Comparison of ENCODE assay signal across 9 cellular contexts in genomic region chr13:33349314-33349995, GRCh38.
DNase-seq lines count a peak whose midpoint lies in the region; TF ChIP-seq lines count a peak whose summit lies in the region.
"Had no signal": no experiment of that assay in that cellular context is flagged by ENCODE, and none has a peak within 500 bp of the region (broad histone marks: within the 10 kb centered on the region; RNA-seq: fewer than 3 reads in every experiment).

No MANE protein-coding gene starts in this region.

- DNase-seq in LHCN-M2 (ENCODE audit: low read depth) (peak; percentile 55), mesendoderm (peak; percentile 43), tibial artery (peak; percentile 35 to 74), cortex of kidney (lab: John Stamatoyannopoulos, UW) (no peak), OCI-M2 (lab: John Stamatoyannopoulos, UW; ENCODE audit: unreplicated experiment) (no peak), cerebellar nuclear complex (lab: John Stamatoyannopoulos, UW) (no peak), HuH-7 (ENCODE audit: low spot score) (no peak)
- DNase-seq: NCI-H2029 treated with DMSO at 0.1 percent for 48 hours had no signal

- no peak overlapping the region for H2BK120ac ChIP-seq in mesendoderm (ENCODE audit: low read depth, low read length)

- no CpG with 5 or more reads among the region's 20 CpGs for WGBS in mesendoderm (ENCODE audit: extremely low coverage, insufficient coverage, low lambda C conversion rate)

- peaks cover 15% of the 10 kb centered on the region for H3K4me1 ChIP-seq in endocrine pancreas (ENCODE audit: control insufficient read depth, insufficient read depth, low read length)
- H3K4me1 ChIP-seq in mesendoderm (ENCODE audit: control insufficient read depth, low read depth, low read length) = peaks cover 2% of the 10 kb centered on the region
- peaks cover 0 to 37% (median 18%) of the 10 kb centered on the region in 4 donors for H3K4me1 ChIP-seq in tibial artery

- no peaks in the 10 kb centered on the region for H3K27me3 ChIP-seq in endocrine pancreas (ENCODE audit: control insufficient read depth, insufficient read depth, low read length)
- H3K27me3 ChIP-seq in mesendoderm (ENCODE audit: insufficient read depth, low read length, poor library complexity) = no peaks in the 10 kb centered on the region
- no peaks in the 10 kb centered on the region for H3K27me3 ChIP-seq in tibial artery

- H3K27ac ChIP-seq in mesendoderm (ENCODE audit: low read depth, low read length) (no peak overlapping the region), tibial artery (peak overlapping the region; percentile 91 to 96)

- H3K9me3 ChIP-seq in endocrine pancreas (ENCODE audit: control insufficient read depth, low read length) = no peaks in the 10 kb centered on the region
- H3K9me3 ChIP-seq in tibial artery = no peaks in the 10 kb centered on the region

- peak overlapping the region; percentile 60 for H3K4me2 ChIP-seq in mesendoderm (ENCODE audit: low read length)

- no peak for TF ChIP-seq CTCF in tibial artery (IDR thresholded peaks at IDR 0.05)

- peak overlapping the region; percentile 31 for H3K4me3 ChIP-seq in endocrine pancreas (ENCODE audit: control insufficient read depth, insufficient read depth, low read length)
- H3K4me3 ChIP-seq in mesendoderm (ENCODE audit: low read length) = no peak overlapping the region
- peak overlapping the region; percentile 82 to 93 for H3K4me3 ChIP-seq in tibial artery

- H3K18ac ChIP-seq in mesendoderm (ENCODE audit: low read length) = no peak overlapping the region

- intact Hi-C loops in tibial artery (cut with DNase I; ENCODE audit: low total_unique reads) = loop anchor here (10.0 kb wide), 1 partner anchor 195 kb away; no protein-coding TSS in a partner anchor

- H3K36me3 ChIP-seq in endocrine pancreas (ENCODE audit: control insufficient read depth, insufficient read depth, low read length) (no peaks in the 10 kb centered on the region), mesendoderm (ENCODE audit: control insufficient read depth, insufficient read depth, low read length) (no peaks in the 10 kb centered on the region), tibial artery (no peaks in the 10 kb centered on the region)

- H2BK15ac ChIP-seq in mesendoderm (replicated peaks; ENCODE audit: low read depth) = no peak overlapping the region

- H3K23ac ChIP-seq in mesendoderm (ENCODE audit: low read length) = no peak overlapping the region

- peak overlapping the region; percentile 38 for H3K9ac ChIP-seq in endocrine pancreas (ENCODE audit: control insufficient read depth, insufficient read depth, low read length)
- H3K9ac ChIP-seq in mesendoderm (ENCODE audit: low read length) = peak overlapping the region; percentile 39

- H2BK5ac ChIP-seq in mesendoderm (ENCODE audit: low read length) = no peak overlapping the region

- H4K5ac ChIP-seq in mesendoderm (ENCODE audit: low read length) = no peak overlapping the region

- H3K4ac ChIP-seq in mesendoderm (ENCODE audit: low read depth, low read length) = no peak overlapping the region

- no peak overlapping the region for H2AK5ac ChIP-seq in mesendoderm (ENCODE audit: low read length)

- H3K79me1 ChIP-seq in mesendoderm (ENCODE audit: low read length) = no peaks in the 10 kb centered on the region

- H3K79me2 ChIP-seq in mesendoderm (ENCODE audit: control insufficient read depth, insufficient read depth, low read length) = no peaks in the 10 kb centered on the region

- peak overlapping the region; percentile 63 for H3K56ac ChIP-seq in mesendoderm (ENCODE audit: low read length)

- no peak overlapping the region for H4K8ac ChIP-seq in mesendoderm (ENCODE audit: low read depth, low read length)

Comparison
In these comparisons a context has a peak if more than half of its experiments do, and no peak if none do; other contexts are left out.
1. DNase-seq: peak in LHCN-M2 (single experiment), mesendoderm (single experiment) and tibial artery (2 of 2); none in cortex of kidney (single experiment), OCI-M2 (single experiment), cerebellar nuclear complex (0 of 2) and HuH-7 (single experiment).